7 cellular contexts compared by ENCODE assay signal in genomic region chr10:46753763-46754162, GRCh38.
DNase-seq lines count a peak whose midpoint lies in the region; ATAC-seq, FAIRE-seq and TF ChIP-seq lines count a peak whose summit lies in the region.
"Not testable (repeated sequence)": the region's sequence is repeated elsewhere in the genome, so short reads cannot be mapped to it uniquely, and the experiment has no call there.

No MANE protein-coding gene starts in this region.

- not testable (repeated sequence) for H3K36me3 Mint-ChIP-seq in activated CD4-positive, alpha-beta T cell treated with anti-CD3 and anti-CD28 coated beads for 36 hours (ENCODE audit: low read depth); activated T-cell treated with anti-CD3 and anti-CD28 coated beads, Interleukin-2, amount 50 U/mL, for 72 hours (ENCODE audit: insufficient read depth in 2 of 2); naive thymus-derived CD4-positive, alpha-beta T cell; stimulated activated effector memory CD8-positive, alpha-beta T cell treated with anti-CD3 and anti-CD28 coated beads, Interleukin-12 subunit alpha, Interleukin-12 subunit beta, amount 100 ng/mL, for 72 hours

- WGBS in K562 (ENCODE audit: insufficient coverage, low coverage, missing lambda C conversion rate) = 0% methylated on average over 4 of the region's 5 CpGs

- not testable (repeated sequence) for TF ChIP-seq POLR2A in K562 (conservative IDR thresholded peaks at IDR 0.05)

- not testable (repeated sequence) for H3K27ac Mint-ChIP-seq in activated CD4-positive, alpha-beta T cell treated with anti-CD3 and anti-CD28 coated beads for 36 hours; activated T-cell treated with anti-CD3 and anti-CD28 coated beads, Interleukin-2, amount 50 U/mL, for 72 hours; naive thymus-derived CD4-positive, alpha-beta T cell; stimulated activated effector memory CD8-positive, alpha-beta T cell treated with anti-CD3 and anti-CD28 coated beads, Interleukin-12 subunit alpha, Interleukin-12 subunit beta, amount 100 ng/mL, for 72 hours

- H3K4me2 ChIP-seq in K562 (ENCODE audit: insufficient read depth, low read length) = not testable (repeated sequence)

- not testable (repeated sequence) for H3K9me1 ChIP-seq in K562 (ENCODE audit: control insufficient read depth, insufficient read depth, low read length)

- not testable (repeated sequence) for H3K4me1 Mint-ChIP-seq in activated CD4-positive, alpha-beta T cell treated with anti-CD3 and anti-CD28 coated beads for 36 hours; activated T-cell treated with anti-CD3 and anti-CD28 coated beads, Interleukin-2, amount 50 U/mL, for 72 hours (ENCODE audit: low read depth); naive thymus-derived CD4-positive, alpha-beta T cell; stimulated activated effector memory CD8-positive, alpha-beta T cell treated with anti-CD3 and anti-CD28 coated beads, Interleukin-12 subunit alpha, Interleukin-12 subunit beta, amount 100 ng/mL, for 72 hours

- not testable (repeated sequence) for TF ChIP-seq RAD21 in K562 (CRISPR knock-in tag; conservative IDR thresholded peaks at IDR 0.05 in 1 of 2, IDR thresholded peaks at IDR 0.05 in 1 of 2)

- H3K4me1 ChIP-seq in K562 (replicated peaks in 1 of 2; ENCODE audit: control insufficient read depth in 2 of 2, insufficient read depth in 2 of 2, low read length in 2 of 2); foreskin keratinocyte; naive thymus-derived CD4-positive, alpha-beta T cell (ENCODE audit: control insufficient read depth in 2 of 2, insufficient read depth in 2 of 2, low read length in 2 of 2); upper lobe of right lung: not testable (repeated sequence)

- not testable (repeated sequence) for H3K27me3 Mint-ChIP-seq in activated CD4-positive, alpha-beta T cell treated with anti-CD3 and anti-CD28 coated beads for 36 hours; activated T-cell treated with anti-CD3 and anti-CD28 coated beads, Interleukin-2, amount 50 U/mL, for 72 hours (ENCODE audit: low read depth); naive thymus-derived CD4-positive, alpha-beta T cell

- TF ChIP-seq CTCF in K562 (IDR thresholded peaks at IDR 0.05 in 2 of 3, conservative IDR thresholded peaks at IDR 0.05 in 1 of 3; ENCODE audit: insufficient read depth in 2 of 3, low read depth in 1 of 3, low read length in 3 of 3); foreskin keratinocyte (conservative IDR thresholded peaks at IDR 0.05); upper lobe of right lung (IDR thresholded peaks at IDR 0.05): not testable (repeated sequence)

- H2AFZ ChIP-seq in K562 (ENCODE audit: low read depth, low read length) = not testable (repeated sequence)

- H3K27me3 ChIP-seq in K562 (ENCODE audit: control insufficient read depth in 2 of 2, insufficient read depth in 2 of 2, low read length in 2 of 2); foreskin keratinocyte; naive thymus-derived CD4-positive, alpha-beta T cell (ENCODE audit: control insufficient read depth in 2 of 2, insufficient read depth in 2 of 2, low read length in 2 of 2); upper lobe of right lung: not testable (repeated sequence)

- TF ChIP-seq EP300 in K562 (IDR thresholded peaks at IDR 0.05; ENCODE audit: low read length) = not testable (repeated sequence)

- not testable (repeated sequence) for H3K9me3 ChIP-seq in K562 (replicated peaks; ENCODE audit: control insufficient read depth, insufficient read depth, low read depth, low read length); naive thymus-derived CD4-positive, alpha-beta T cell (ENCODE audit: control insufficient read depth in 2 of 3, low read length in 3 of 3); upper lobe of right lung

- H4K20me1 ChIP-seq in K562 (replicated peaks; ENCODE audit: control insufficient read depth, insufficient read depth, low read length) = not testable (repeated sequence)

- not testable (repeated sequence) for H3K9me3 Mint-ChIP-seq in activated CD4-positive, alpha-beta T cell treated with anti-CD3 and anti-CD28 coated beads for 36 hours (ENCODE audit: low read depth); activated T-cell treated with anti-CD3 and anti-CD28 coated beads, Interleukin-2, amount 50 U/mL, for 72 hours; naive thymus-derived CD4-positive, alpha-beta T cell; stimulated activated effector memory CD8-positive, alpha-beta T cell treated with anti-CD3 and anti-CD28 coated beads, Interleukin-12 subunit alpha, Interleukin-12 subunit beta, amount 100 ng/mL, for 72 hours

- not testable (repeated sequence) for DNase-seq in activated CD4-positive, alpha-beta T cell treated with anti-CD3 and anti-CD28 coated beads for 36 hours; activated T-cell treated with anti-CD3 and anti-CD28 coated beads, Interleukin-2, amount 50 U/mL, for 72 hours; K562 (ENCODE audit: extremely low read depth in 1 of 4, low spot score in 3 of 4); foreskin keratinocyte; naive thymus-derived CD4-positive, alpha-beta T cell; stimulated activated effector memory CD8-positive, alpha-beta T cell treated with anti-CD3 and anti-CD28 coated beads, Interleukin-12 subunit alpha, Interleukin-12 subunit beta, amount 100 ng/mL, for 72 hours (ENCODE audit: low spot score in 2 of 2)
- peak; percentile 16 for DNase-seq in upper lobe of right lung

- CTCF ChIA-PET in activated CD4-positive, alpha-beta T cell treated with anti-CD3 and anti-CD28 coated beads for 36 hours (lab: Charles Lee); K562 (lab: Yijun Ruan, JAX; ENCODE audit: low intra/inter-chr PET ratio); naive thymus-derived CD4-positive, alpha-beta T cell (lab: Charles Lee): not testable (repeated sequence)

- H3K36me3 ChIP-seq in K562 (ENCODE audit: control insufficient read depth, insufficient read depth, low read length); naive thymus-derived CD4-positive, alpha-beta T cell (ENCODE audit: control insufficient read depth in 2 of 3, insufficient read depth in 3 of 3, low read length in 3 of 3); upper lobe of right lung: not testable (repeated sequence)

- in situ Hi-C loops in K562 (cut with MboI) = not testable (repeated sequence)

- H3K9ac ChIP-seq in K562 (ENCODE audit: insufficient read depth in 1 of 2, low read depth in 2 of 2, low read length in 2 of 2) = not testable (repeated sequence)

- not testable (repeated sequence) for H3K4me3 ChIP-seq in K562; naive thymus-derived CD4-positive, alpha-beta T cell (ENCODE audit: low read length); upper lobe of right lung

- H3K79me2 ChIP-seq in K562 (ENCODE audit: control insufficient read depth, insufficient read depth, low read length) = not testable (repeated sequence)

- not testable (repeated sequence) for BruUV-seq in K562 (replicated peaks; lab: Mats Ljungman, UMichigan)

- H3K4me3 Mint-ChIP-seq in activated CD4-positive, alpha-beta T cell treated with anti-CD3 and anti-CD28 coated beads for 36 hours; activated T-cell treated with anti-CD3 and anti-CD28 coated beads, Interleukin-2, amount 50 U/mL, for 72 hours; naive thymus-derived CD4-positive, alpha-beta T cell; stimulated activated effector memory CD8-positive, alpha-beta T cell treated with anti-CD3 and anti-CD28 coated beads, Interleukin-12 subunit alpha, Interleukin-12 subunit beta, amount 100 ng/mL, for 72 hours: not testable (repeated sequence)

- POLR2A ChIA-PET in activated CD4-positive, alpha-beta T cell treated with anti-CD3 and anti-CD28 coated beads for 36 hours (lab: Charles Lee); K562 (lab: Yijun Ruan, JAX); naive thymus-derived CD4-positive, alpha-beta T cell (lab: Charles Lee): not testable (repeated sequence)

- intact Hi-C loops in activated CD4-positive, alpha-beta T cell treated with anti-CD3 and anti-CD28 coated beads for 36 hours (cut with DNase I, micrococcal nuclease); K562 (cut with micrococcal nuclease); naive thymus-derived CD4-positive, alpha-beta T cell (cut with micrococcal nuclease); upper lobe of right lung (cut with DNase I): not testable (repeated sequence)

- not testable (repeated sequence) for H3K27ac ChIP-seq in K562 (ENCODE audit: extremely low read depth, low read depth, low read length); foreskin keratinocyte; naive thymus-derived CD4-positive, alpha-beta T cell (ENCODE audit: low read depth, low read length); upper lobe of right lung

- ATAC-seq in activated CD4-positive, alpha-beta T cell treated with anti-CD3 and anti-CD28 coated beads for 36 hours = peak; percentile 51
- peak; percentile 48 to 65 for ATAC-seq in activated T-cell treated with anti-CD3 and anti-CD28 coated beads, Interleukin-2, amount 50 U/mL, for 72 hours (replicated peaks in 1 of 2)
- peak; percentile 40 for ATAC-seq in K562
- peak; percentile 27 for ATAC-seq in foreskin keratinocyte
- ATAC-seq in naive thymus-derived CD4-positive, alpha-beta T cell = peak; percentile 24
- ATAC-seq in stimulated activated effector memory CD8-positive, alpha-beta T cell treated with anti-CD3 and anti-CD28 coated beads, Interleukin-12 subunit alpha, Interleukin-12 subunit beta, amount 100 ng/mL, for 72 hours = peak; percentile 39
- peak; percentile 21 for ATAC-seq in upper lobe of right lung

- FAIRE-seq in K562 (lab: Jason Lieb, UNC) = not testable (repeated sequence)
